ENCODE assay signal across 1 cellular context in the genomic region with DNA sequence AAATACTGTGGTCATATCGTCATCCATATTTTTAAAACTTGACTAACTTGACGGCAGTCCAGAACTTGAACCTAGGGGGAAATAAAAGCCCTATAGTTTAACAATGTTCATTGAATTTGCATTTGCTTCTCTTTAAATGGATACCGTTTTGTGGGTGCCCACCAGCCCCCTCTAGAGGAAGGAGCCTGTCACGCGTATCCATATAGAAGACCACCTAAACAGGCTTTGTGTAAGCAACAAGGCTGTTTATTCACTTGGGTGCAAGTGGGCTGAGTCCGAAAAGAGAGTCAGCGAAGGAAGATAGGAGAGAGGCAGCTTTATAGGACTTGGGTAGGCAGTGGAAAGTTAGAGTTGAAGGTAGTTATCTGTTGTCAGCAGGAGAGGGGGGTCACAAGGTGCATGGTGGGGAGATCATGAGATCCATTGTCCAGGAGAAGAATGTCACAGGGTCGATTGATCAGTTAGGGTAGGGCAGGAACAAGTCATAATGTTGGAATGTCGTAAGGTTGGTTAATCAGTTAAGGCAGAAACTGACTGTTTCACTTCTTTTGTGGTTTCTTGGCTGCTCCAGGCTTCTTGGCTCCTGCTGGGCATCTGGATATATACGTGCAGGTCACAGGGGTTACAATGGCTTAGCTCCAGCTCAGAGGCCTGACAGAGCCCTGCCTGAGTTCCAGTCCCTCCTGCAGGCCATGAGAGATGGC.
TF ChIP-seq lines count a peak whose summit lies in the region.

No MANE protein-coding gene starts in this region.

TF ChIP-seq in K562, 482 proteins besides CTCF, POLR2A, EP300 and RAD21 (continued from another document and continues in another):
- TF ChIP-seq, protein P1, sequence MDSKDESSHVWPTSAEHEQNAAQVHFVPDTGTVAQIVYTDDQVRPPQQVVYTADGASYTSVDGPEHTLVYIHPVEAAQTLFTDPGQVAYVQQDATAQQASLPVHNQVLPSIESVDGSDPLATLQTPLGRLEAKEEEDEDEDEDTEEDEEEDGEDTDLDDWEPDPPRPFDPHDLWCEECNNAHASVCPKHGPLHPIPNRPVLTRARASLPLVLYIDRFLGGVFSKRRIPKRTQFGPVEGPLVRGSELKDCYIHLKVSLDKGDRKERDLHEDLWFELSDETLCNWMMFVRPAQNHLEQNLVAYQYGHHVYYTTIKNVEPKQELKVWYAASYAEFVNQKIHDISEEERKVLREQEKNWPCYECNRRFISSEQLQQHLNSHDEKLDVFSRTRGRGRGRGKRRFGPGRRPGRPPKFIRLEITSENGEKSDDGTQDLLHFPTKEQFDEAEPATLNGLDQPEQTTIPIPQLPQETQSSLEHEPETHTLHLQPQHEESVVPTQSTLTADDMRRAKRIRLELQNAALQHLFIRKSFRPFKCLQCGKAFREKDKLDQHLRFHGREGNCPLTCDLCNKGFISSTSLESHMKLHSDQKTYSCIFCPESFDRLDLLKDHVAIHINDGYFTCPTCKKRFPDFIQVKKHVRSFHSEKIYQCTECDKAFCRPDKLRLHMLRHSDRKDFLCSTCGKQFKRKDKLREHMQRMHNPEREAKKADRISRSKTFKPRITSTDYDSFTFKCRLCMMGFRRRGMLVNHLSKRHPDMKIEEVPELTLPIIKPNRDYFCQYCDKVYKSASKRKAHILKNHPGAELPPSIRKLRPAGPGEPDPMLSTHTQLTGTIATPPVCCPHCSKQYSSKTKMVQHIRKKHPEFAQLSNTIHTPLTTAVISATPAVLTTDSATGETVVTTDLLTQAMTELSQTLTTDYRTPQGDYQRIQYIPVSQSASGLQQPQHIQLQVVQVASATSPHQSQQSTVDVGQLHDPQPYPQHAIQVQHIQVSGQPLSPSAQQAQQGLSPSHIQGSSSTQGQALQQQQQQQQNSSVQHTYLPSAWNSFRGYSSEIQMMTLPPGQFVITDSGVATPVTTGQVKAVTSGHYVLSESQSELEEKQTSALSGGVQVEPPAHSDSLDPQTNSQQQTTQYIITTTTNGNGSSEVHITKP (IDR thresholded peaks at IDR 0.05; ENCODE audit: partially characterized antibody) = no peak
- TF ChIP-seq SMARCB1 (IDR thresholded peaks at IDR 0.05; ENCODE audit: insufficient read length, low read depth) (no peak), ELF4 (CRISPR knock-in tag; IDR thresholded peaks at IDR 0.05) (no peak), HDAC3 (IDR thresholded peaks at IDR 0.05; ENCODE audit: borderline replicate concordance, partially characterized antibody) (no peak), NR4A1 (CRISPR knock-in tag; IDR thresholded peaks at IDR 0.05) (no peak), NR4A1 (tag; IDR thresholded peaks at IDR 0.05) (no peak), XRCC5 (IDR thresholded peaks at IDR 0.05; ENCODE audit: low read depth, low read length) (no peak), KLF6 (CRISPR knock-in tag; IDR thresholded peaks at IDR 0.05; ENCODE audit: borderline replicate concordance) (no peak), FOXK2 (conservative IDR thresholded peaks at IDR 0.05 in 1 of 2, IDR thresholded peaks at IDR 0.05 in 1 of 2; ENCODE audit: low read depth in 2 of 2) (no peak), SRSF7 (optimal IDR thresholded peaks at IDR 0.05; ENCODE audit: low read depth, low read length) (no peak), DACH1 (IDR thresholded peaks at IDR 0.05; ENCODE audit: partially characterized antibody) (no peak), TOE1 (IDR thresholded peaks at IDR 0.05; ENCODE audit: borderline replicate concordance) (no peak), TOE1 (CRISPR knock-in tag; IDR thresholded peaks at IDR 0.05; ENCODE audit: borderline replicate concordance, low read depth) (no peak), ASH1L (IDR thresholded peaks at IDR 0.05; ENCODE audit: borderline replicate concordance, low read depth, partially characterized antibody) (no peak), NFE2L1 (tag; IDR thresholded peaks at IDR 0.05; ENCODE audit: borderline replicate concordance, low read depth) (no peak), ZFP1 (CRISPR knock-in tag; IDR thresholded peaks at IDR 0.05) (no peak), THRAP3 (IDR thresholded peaks at IDR 0.05; ENCODE audit: borderline replicate concordance) (no peak), PRPF4 (IDR thresholded peaks at IDR 0.05; ENCODE audit: insufficient read depth, low read depth, low read length, poor library complexity, severe bottlenecking) (no peak), NFIC (IDR thresholded peaks at IDR 0.05) (peak; percentile 24; the same call in 1 of the 2 replicates), RBM17 (IDR thresholded peaks at IDR 0.05; ENCODE audit: borderline replicate concordance, low read depth, low read length) (no peak), ZNF717 (CRISPR knock-in tag; IDR thresholded peaks at IDR 0.05) (no peak), SNRNP70 (optimal IDR thresholded peaks at IDR 0.05; ENCODE audit: low read depth, low read length) (no peak), TEAD1 (CRISPR knock-in tag; IDR thresholded peaks at IDR 0.05) (peak in 1 of 2 experiments; percentile 88; a peak in 2 of 4 replicates), L3MBTL2 (IDR thresholded peaks at IDR 0.05) (no peak), MTA2 (IDR thresholded peaks at IDR 0.05; ENCODE audit: low read depth) (no peak), NFE2 (IDR thresholded peaks at IDR 0.05; ENCODE audit: low read depth) (no peak), ZNF766 (CRISPR knock-in tag; conservative IDR thresholded peaks at IDR 0.05) (no peak), ARNT (IDR thresholded peaks at IDR 0.05) (peak in 1 of 2 experiments; percentile 91; a peak in 2 of 4 replicates), RBFOX2 (IDR thresholded peaks at IDR 0.05; ENCODE audit: low read depth, low read length) (no peak), DDX20 (tag; IDR thresholded peaks at IDR 0.05; ENCODE audit: low read depth) (no peak), HCFC1 (IDR thresholded peaks at IDR 0.05; ENCODE audit: low read depth, low read length) (no peak), GATAD2A (IDR thresholded peaks at IDR 0.05) (no peak), HNRNPK (IDR thresholded peaks at IDR 0.05; ENCODE audit: low read depth, low read length, poor library complexity, severe bottlenecking) (no peak), KDM2B (CRISPR knock-in tag; IDR thresholded peaks at IDR 0.05) (no peak), FOXP1 (CRISPR knock-in tag; IDR thresholded peaks at IDR 0.05) (no peak), MYC (IDR thresholded peaks at IDR 0.05; ENCODE audit: low read depth, low read length) (no peak), MYC (CRISPR knock-in tag; IDR thresholded peaks at IDR 0.05; ENCODE audit: borderline replicate concordance, low read depth) (no peak), DPF2 (IDR thresholded peaks at IDR 0.05) (no peak)
- TF ChIP-seq, protein P2, sequence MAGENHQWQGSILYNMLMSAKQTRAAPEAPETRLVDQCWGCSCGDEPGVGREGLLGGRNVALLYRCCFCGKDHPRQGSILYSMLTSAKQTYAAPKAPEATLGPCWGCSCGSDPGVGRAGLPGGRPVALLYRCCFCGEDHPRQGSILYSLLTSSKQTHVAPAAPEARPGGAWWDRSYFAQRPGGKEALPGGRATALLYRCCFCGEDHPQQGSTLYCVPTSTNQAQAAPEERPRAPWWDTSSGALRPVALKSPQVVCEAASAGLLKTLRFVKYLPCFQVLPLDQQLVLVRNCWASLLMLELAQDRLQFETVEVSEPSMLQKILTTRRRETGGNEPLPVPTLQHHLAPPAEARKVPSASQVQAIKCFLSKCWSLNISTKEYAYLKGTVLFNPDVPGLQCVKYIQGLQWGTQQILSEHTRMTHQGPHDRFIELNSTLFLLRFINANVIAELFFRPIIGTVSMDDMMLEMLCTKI (IDR thresholded peaks at IDR 0.05; ENCODE audit: partially characterized antibody) = no peak
- TF ChIP-seq, protein P3, sequence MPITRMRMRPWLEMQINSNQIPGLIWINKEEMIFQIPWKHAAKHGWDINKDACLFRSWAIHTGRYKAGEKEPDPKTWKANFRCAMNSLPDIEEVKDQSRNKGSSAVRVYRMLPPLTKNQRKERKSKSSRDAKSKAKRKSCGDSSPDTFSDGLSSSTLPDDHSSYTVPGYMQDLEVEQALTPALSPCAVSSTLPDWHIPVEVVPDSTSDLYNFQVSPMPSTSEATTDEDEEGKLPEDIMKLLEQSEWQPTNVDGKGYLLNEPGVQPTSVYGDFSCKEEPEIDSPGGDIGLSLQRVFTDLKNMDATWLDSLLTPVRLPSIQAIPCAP (CRISPR knock-in tag; IDR thresholded peaks at IDR 0.05; ENCODE audit: borderline replicate concordance) = no peak
- TF ChIP-seq, protein P4, sequence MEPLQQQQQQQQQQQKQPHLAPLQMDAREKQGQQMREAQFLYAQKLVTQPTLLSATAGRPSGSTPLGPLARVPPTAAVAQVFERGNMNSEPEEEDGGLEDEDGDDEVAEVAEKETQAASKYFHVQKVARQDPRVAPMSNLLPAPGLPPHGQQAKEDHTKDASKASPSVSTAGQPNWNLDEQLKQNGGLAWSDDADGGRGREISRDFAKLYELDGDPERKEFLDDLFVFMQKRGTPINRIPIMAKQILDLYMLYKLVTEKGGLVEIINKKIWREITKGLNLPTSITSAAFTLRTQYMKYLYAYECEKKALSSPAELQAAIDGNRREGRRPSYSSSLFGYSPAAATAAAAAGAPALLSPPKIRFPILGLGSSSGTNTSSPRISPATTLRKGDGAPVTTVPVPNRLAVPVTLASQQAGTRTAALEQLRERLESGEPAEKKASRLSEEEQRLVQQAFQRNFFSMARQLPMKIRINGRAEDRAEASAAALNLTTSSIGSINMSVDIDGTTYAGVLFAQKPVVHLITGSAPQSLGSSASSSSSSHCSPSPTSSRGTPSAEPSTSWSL (CRISPR knock-in tag; IDR thresholded peaks at IDR 0.05; ENCODE audit: borderline replicate concordance) = no peak
- TF ChIP-seq, protein P5, sequence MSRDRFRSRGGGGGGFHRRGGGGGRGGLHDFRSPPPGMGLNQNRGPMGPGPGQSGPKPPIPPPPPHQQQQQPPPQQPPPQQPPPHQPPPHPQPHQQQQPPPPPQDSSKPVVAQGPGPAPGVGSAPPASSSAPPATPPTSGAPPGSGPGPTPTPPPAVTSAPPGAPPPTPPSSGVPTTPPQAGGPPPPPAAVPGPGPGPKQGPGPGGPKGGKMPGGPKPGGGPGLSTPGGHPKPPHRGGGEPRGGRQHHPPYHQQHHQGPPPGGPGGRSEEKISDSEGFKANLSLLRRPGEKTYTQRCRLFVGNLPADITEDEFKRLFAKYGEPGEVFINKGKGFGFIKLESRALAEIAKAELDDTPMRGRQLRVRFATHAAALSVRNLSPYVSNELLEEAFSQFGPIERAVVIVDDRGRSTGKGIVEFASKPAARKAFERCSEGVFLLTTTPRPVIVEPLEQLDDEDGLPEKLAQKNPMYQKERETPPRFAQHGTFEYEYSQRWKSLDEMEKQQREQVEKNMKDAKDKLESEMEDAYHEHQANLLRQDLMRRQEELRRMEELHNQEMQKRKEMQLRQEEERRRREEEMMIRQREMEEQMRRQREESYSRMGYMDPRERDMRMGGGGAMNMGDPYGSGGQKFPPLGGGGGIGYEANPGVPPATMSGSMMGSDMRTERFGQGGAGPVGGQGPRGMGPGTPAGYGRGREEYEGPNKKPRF (IDR thresholded peaks at IDR 0.05; ENCODE audit: low read depth, low read length) = no peak
- TF ChIP-seq, protein P6, sequence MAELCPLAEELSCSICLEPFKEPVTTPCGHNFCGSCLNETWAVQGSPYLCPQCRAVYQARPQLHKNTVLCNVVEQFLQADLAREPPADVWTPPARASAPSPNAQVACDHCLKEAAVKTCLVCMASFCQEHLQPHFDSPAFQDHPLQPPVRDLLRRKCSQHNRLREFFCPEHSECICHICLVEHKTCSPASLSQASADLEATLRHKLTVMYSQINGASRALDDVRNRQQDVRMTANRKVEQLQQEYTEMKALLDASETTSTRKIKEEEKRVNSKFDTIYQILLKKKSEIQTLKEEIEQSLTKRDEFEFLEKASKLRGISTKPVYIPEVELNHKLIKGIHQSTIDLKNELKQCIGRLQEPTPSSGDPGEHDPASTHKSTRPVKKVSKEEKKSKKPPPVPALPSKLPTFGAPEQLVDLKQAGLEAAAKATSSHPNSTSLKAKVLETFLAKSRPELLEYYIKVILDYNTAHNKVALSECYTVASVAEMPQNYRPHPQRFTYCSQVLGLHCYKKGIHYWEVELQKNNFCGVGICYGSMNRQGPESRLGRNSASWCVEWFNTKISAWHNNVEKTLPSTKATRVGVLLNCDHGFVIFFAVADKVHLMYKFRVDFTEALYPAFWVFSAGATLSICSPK (IDR thresholded peaks at IDR 0.05; ENCODE audit: borderline replicate concordance) = no peak
- TF ChIP-seq, protein P7, sequence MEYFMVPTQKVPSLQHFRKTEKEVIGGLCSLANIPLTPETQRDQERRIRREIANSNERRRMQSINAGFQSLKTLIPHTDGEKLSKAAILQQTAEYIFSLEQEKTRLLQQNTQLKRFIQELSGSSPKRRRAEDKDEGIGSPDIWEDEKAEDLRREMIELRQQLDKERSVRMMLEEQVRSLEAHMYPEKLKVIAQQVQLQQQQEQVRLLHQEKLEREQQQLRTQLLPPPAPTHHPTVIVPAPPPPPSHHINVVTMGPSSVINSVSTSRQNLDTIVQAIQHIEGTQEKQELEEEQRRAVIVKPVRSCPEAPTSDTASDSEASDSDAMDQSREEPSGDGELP (CRISPR knock-in tag; IDR thresholded peaks at IDR 0.05; ENCODE audit: borderline replicate concordance) = peak; percentile 42
- TF ChIP-seq, protein P8, sequence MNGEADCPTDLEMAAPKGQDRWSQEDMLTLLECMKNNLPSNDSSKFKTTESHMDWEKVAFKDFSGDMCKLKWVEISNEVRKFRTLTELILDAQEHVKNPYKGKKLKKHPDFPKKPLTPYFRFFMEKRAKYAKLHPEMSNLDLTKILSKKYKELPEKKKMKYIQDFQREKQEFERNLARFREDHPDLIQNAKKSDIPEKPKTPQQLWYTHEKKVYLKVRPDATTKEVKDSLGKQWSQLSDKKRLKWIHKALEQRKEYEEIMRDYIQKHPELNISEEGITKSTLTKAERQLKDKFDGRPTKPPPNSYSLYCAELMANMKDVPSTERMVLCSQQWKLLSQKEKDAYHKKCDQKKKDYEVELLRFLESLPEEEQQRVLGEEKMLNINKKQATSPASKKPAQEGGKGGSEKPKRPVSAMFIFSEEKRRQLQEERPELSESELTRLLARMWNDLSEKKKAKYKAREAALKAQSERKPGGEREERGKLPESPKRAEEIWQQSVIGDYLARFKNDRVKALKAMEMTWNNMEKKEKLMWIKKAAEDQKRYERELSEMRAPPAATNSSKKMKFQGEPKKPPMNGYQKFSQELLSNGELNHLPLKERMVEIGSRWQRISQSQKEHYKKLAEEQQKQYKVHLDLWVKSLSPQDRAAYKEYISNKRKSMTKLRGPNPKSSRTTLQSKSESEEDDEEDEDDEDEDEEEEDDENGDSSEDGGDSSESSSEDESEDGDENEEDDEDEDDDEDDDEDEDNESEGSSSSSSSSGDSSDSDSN (IDR thresholded peaks at IDR 0.05; ENCODE audit: borderline replicate concordance in 1 of 2, low read depth in 2 of 2, low read length in 2 of 2) = no peak
